In the genomic region with DNA sequence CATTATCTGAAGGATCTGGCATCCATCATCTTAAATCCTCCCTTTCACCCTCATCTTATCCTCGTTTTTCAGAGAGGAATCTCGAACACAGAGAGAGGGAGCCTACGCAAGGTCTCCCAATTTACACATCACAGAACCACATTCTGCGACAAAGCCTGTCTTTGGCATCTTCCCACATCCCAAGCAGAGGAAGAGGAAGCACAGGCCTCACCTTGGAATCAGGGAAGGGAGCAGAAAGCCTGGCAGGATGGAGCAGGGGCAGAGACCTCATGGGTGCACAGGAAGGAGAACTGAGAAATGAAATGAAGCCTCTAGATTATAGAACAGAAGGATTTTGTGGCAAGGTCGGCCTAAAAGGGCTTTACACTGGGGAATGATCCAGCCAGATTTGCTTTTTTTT, we compare ENCODE assay signal across 17 cellular contexts.
"Had no signal": no experiment of that assay in that cellular context is flagged by ENCODE, and none has a peak within 500 bp of the region (broad histone marks: within the 10 kb centered on the region; RNA-seq: fewer than 3 reads in every experiment).

No MANE protein-coding gene starts in this region.

- H3K4me3 ChIP-seq: esophagus squamous epithelium, left ventricle myocardium inferior had no signal

- H3K27ac ChIP-seq: esophagus squamous epithelium, left ventricle myocardium inferior had no signal

- ATAC-seq: naive thymus-derived CD8-positive, alpha-beta T cell had no signal

- H3K4me3 Mint-ChIP-seq: activated T-cell treated with anti-CD3 and anti-CD28 coated beads, Interleukin-2, amount 50 U/mL, for 24 hours; naive thymus-derived CD8-positive, alpha-beta T cell; type B pancreatic cell had no signal

- H3K27ac Mint-ChIP-seq: activated T-cell treated with anti-CD3 and anti-CD28 coated beads, Interleukin-2, amount 50 U/mL, for 24 hours; type B pancreatic cell had no signal

- H3K9me3 Mint-ChIP-seq: activated T-cell treated with anti-CD3 and anti-CD28 coated beads, Interleukin-2, amount 50 U/mL, for 24 hours; naive thymus-derived CD8-positive, alpha-beta T cell; type B pancreatic cell had no signal

- H3K27me3 Mint-ChIP-seq: activated T-cell treated with anti-CD3 and anti-CD28 coated beads, Interleukin-2, amount 50 U/mL, for 24 hours; naive thymus-derived CD8-positive, alpha-beta T cell; type B pancreatic cell had no signal

- DNase-seq: activated CD4-positive, alpha-beta T cell treated with anti-CD3 and anti-CD28 coated beads, Interleukin-2, amount 50 U/mL, for 4 hours; activated effector memory CD4-positive, alpha-beta T cell treated with Interleukin-2 at 50 U/mL for 16 hours; activated naive CD4-positive, alpha-beta T cell treated with anti-CD3 and anti-CD28 coated beads, Interleukin-2, amount 50 U/mL, for 16 hours; activated T-cell treated with anti-CD3 and anti-CD28 coated beads, Interleukin-2, amount 50 U/mL, for 24 hours; central memory CD4-positive, alpha-beta T cell; cortex of kidney; effector CD4-positive, alpha-beta T cell; esophagus squamous epithelium; glutamatergic neuron; left ventricle myocardium inferior; naive thymus-derived CD8-positive, alpha-beta T cell; retina; stimulated activated CD4-positive, alpha-beta T cell treated with anti-CD3 and anti-CD28 coated beads, Interleukin-12 subunit alpha, Interleukin-12 subunit beta, amount 100 ng/mL, for 4 hours; stimulated activated naive CD4-positive, alpha-beta T cell treated with Interleukin-2 at 50 U/mL for 16 hours; T-helper 2 cell had no signal

- H3K27me3 ChIP-seq: esophagus squamous epithelium, neutrophil had no signal
